Comparison of ENCODE assay signal across 13 cellular contexts in genomic region chr18:49464718-49465598, GRCh38. TPM values are rescaled to one million over a fixed set of nuclear protein-coding genes. Genes with fewer than 3 reads are reported as not detected.
A peak's percentile ranks its signal among the peaks of the same experiment; 100 is the strongest.
DNase-seq lines count a peak whose midpoint lies in the region; ATAC-seq, FAIRE-seq and TF ChIP-seq lines count a peak whose summit lies in the region.
"Had no signal": no experiment of that assay in that cellular context is flagged by ENCODE, and none has a peak within 500 bp of the region (broad histone marks: within the 10 kb centered on the region; RNA-seq: fewer than 3 reads in every experiment).

No MANE protein-coding gene starts in this region.

- H4K91ac ChIP-seq in neuronal stem cell (ENCODE audit: low read depth, low read length, poor library complexity) = no peak overlapping the region

- no peaks in the 10 kb centered on the region for H3K79me1 ChIP-seq in neuronal stem cell (ENCODE audit: low read depth, low read length)

- H3K4me2 ChIP-seq in GM12878 (ENCODE audit: control insufficient read depth, insufficient read depth) (no peak overlapping the region), neuronal stem cell (ENCODE audit: insufficient read depth, low read length, poor library complexity, severe bottlenecking) (no peak overlapping the region)
- H3K4me2 ChIP-seq: A549 had no signal

- no peak overlapping the region for H2AK5ac ChIP-seq in neuronal stem cell (ENCODE audit: low read depth, low read length)

- FAIRE-seq in GM12878 (lab: Jason Lieb, UNC) = no peak
- FAIRE-seq: A549 had no signal

- CTCF ChIA-PET in GM12878 (lab: Yijun Ruan, JAX) = interaction anchor here (0.5 to 1.8 kb wide), 9 partner anchors 9 to 750 kb away, joined by 3 to 5 read pairs (median 3); no protein-coding TSS in a partner anchor
- CTCF ChIA-PET in activated CD8-positive, alpha-beta T cell treated with anti-CD3 and anti-CD28 coated beads for 36 hours (lab: Charles Lee) = interaction anchor here (0.8 to 2.4 kb wide), 5 partner anchors 18 to 393 kb away, joined by 3 to 7 read pairs (median 3); partner anchors contain the start of gene C18orf32

- H2BK15ac ChIP-seq in neuronal stem cell (ENCODE audit: low read length) = no peak overlapping the region

- H3K36me3 Mint-ChIP-seq in activated CD8-positive, alpha-beta T cell treated with anti-CD3 and anti-CD28 coated beads for 36 hours (ENCODE audit: low read depth) = no peaks in the 10 kb centered on the region

- peak in 1 of 3 experiments; percentile 38; a peak in 2 of 6 replicates for TF ChIP-seq CTCF in GM12878 (IDR thresholded peaks at IDR 0.05 in 2 of 3, conservative IDR thresholded peaks at IDR 0.05 in 1 of 3; ENCODE audit: control insufficient read depth in 2 of 3, extremely low read depth in 1 of 3, insufficient read depth in 1 of 3, low read depth in 3 of 3, low read length in 3 of 3)
- TF ChIP-seq CTCF in activated CD8-positive, alpha-beta T cell treated with anti-CD3 and anti-CD28 coated beads for 36 hours (IDR thresholded peaks at IDR 0.05) = no peak

- POLR2A ChIA-PET in GM12878 (lab: Charles Lee) = interaction anchor here (1.7 kb wide), 1 partner anchor 21 kb away, joined by 8 read pairs; the partner anchor contains the start of gene C18orf32
- POLR2A ChIA-PET in activated CD8-positive, alpha-beta T cell treated with anti-CD3 and anti-CD28 coated beads for 36 hours (lab: Charles Lee) = interaction anchor here (0.7 to 3.2 kb wide), 2 partner anchors 22 to 65 kb away, joined by 3 to 13 read pairs; partner anchors contain the start of gene C18orf32

- H3K4me3 Mint-ChIP-seq in activated CD8-positive, alpha-beta T cell treated with anti-CD3 and anti-CD28 coated beads for 36 hours = no peak overlapping the region

- WGBS in GM12878 (ENCODE audit: insufficient coverage, insufficient replicate concordance, low lambda C conversion rate, missing lambda C conversion rate) = 50% methylated on average over 8 of the region's 8 CpGs
- WGBS in neuronal stem cell (ENCODE audit: extremely low coverage in 2 of 2, insufficient read length in 2 of 2, insufficient replicate concordance in 1 of 2), 2 donors = no CpG with 5 or more reads among the region's 8 CpGs

- SMC1A ChIA-PET in GM12878 (lab: Charles Lee; ENCODE audit: uncharacterized antibody, unreplicated experiment) = interaction anchor here (0.6 to 2.1 kb wide), 6 partner anchors 8 to 42 kb away, joined by 3 to 10 read pairs (median 3); partner anchors contain the start of gene C18orf32

- H2BK5ac ChIP-seq in neuronal stem cell (ENCODE audit: low read length) = no peak overlapping the region

- H2BK120ac ChIP-seq in neuronal stem cell (ENCODE audit: low read depth, low read length) = no peak overlapping the region

- no peaks in the 10 kb centered on the region for H3K27me3 Mint-ChIP-seq in activated CD8-positive, alpha-beta T cell treated with anti-CD3 and anti-CD28 coated beads for 36 hours

- no peaks in the 10 kb centered on the region for H3K9me3 Mint-ChIP-seq in activated CD8-positive, alpha-beta T cell treated with anti-CD3 and anti-CD28 coated beads for 36 hours

- H3K27me3 ChIP-seq in GM12878 (replicated peaks in 1 of 2; ENCODE audit: control insufficient read depth in 2 of 2, insufficient read depth in 2 of 2, low read length in 1 of 2) = no peaks in the 10 kb centered on the region
- H3K27me3 ChIP-seq in neuronal stem cell (ENCODE audit: control insufficient read depth in 3 of 3, insufficient read depth in 3 of 3, low read depth in 1 of 3, low read length in 3 of 3) = peaks cover 0 to 11% (median 0%) of the 10 kb centered on the region in 3 experiments
- H3K27me3 ChIP-seq: left lung, ovary had no signal

- H3K4me3 ChIP-seq in GM12878 (no peak overlapping the region), neuronal stem cell (ENCODE audit: low read length in 2 of 2) (no peak overlapping the region)
- H3K4me3 ChIP-seq: A549, left lung, ovary had no signal

- DNase-seq in NCI-H524 (lab: John Stamatoyannopoulos, UW) = peak; percentile 6 to 51
- no peak for DNase-seq in NCI-H524 treated with DMSO at 0.1 percent for 48 hours (lab: John Stamatoyannopoulos, UW)
- peak; percentile 56 for DNase-seq in MV-4-11 (lab: John Stamatoyannopoulos, UW)
- DNase-seq in GM12878 (ENCODE audit: low read depth, low spot score) = no peak
- DNase-seq in neuronal stem cell (ENCODE audit: low spot score) = peak; percentile 54
- no peak for DNase-seq in activated CD8-positive, alpha-beta T cell treated with anti-CD3 and anti-CD28 coated beads for 36 hours
- DNase-seq: activated CD4-positive, alpha-beta T cell treated with anti-CD3 and anti-CD28 coated beads for 48 hours; left lung; ovary had no signal

- intact Hi-C loops in GM12878 (cut with micrococcal nuclease; ENCODE audit: unreplicated experiment) = no loop called here
- intact Hi-C loops in activated CD8-positive, alpha-beta T cell treated with anti-CD3 and anti-CD28 coated beads for 36 hours (cut with micrococcal nuclease) = no loop called here

- RAD21 ChIA-PET in GM12878 (lab: Charles Lee; ENCODE audit: unreplicated experiment) = no interaction called here

- peaks cover 4% of the 10 kb centered on the region for H3K79me2 ChIP-seq in GM12878 (ENCODE audit: control insufficient read depth, insufficient read depth, low read length)

- H4K8ac ChIP-seq in neuronal stem cell (ENCODE audit: low read depth, low read length) = no peak overlapping the region

- no peaks in the 10 kb centered on the region for H3K9me3 ChIP-seq in GM12878 (replicated peaks; ENCODE audit: control insufficient read depth, insufficient read depth, low read length)
- H3K9me3 ChIP-seq in neuronal stem cell (replicated peaks in 1 of 2; ENCODE audit: control insufficient read depth in 2 of 2, insufficient read depth in 1 of 2, low read depth in 1 of 2, low read length in 2 of 2) = no peaks in the 10 kb centered on the region
- H3K9me3 ChIP-seq: A549, left lung, ovary had no signal

- no peak overlapping the region for H3K14ac ChIP-seq in neuronal stem cell (ENCODE audit: low read length)

- H3K4me1 ChIP-seq in GM12878 (ENCODE audit: control insufficient read depth, insufficient read depth, low read length) (peaks cover 3% of the 10 kb centered on the region; the same call in 1 of the 2 replicates), neuronal stem cell (ENCODE audit: control insufficient read depth in 2 of 2, insufficient read depth in 1 of 2, low read depth in 1 of 2, low read length in 2 of 2) (peaks cover 8 to 12% of the 10 kb centered on the region in 2 donors)

- H3K27ac ChIP-seq in GM12878 (ENCODE audit: control insufficient read depth, insufficient read depth) (no peak overlapping the region), neuronal stem cell (replicated peaks; ENCODE audit: low read length) (no peak overlapping the region)
- H3K27ac ChIP-seq: A549, epithelial cell of prostate, left lung, ovary had no signal

- no peak overlapping the region for H2AFZ ChIP-seq in GM12878 (ENCODE audit: control insufficient read depth, low read depth, low read length)
- no peak overlapping the region for H2AFZ ChIP-seq in neuronal stem cell (ENCODE audit: low read length)

- H3K36me3 ChIP-seq in GM12878 (ENCODE audit: control insufficient read depth in 2 of 2, insufficient read depth in 2 of 2, low read length in 1 of 2) (no peaks in the 10 kb centered on the region), neuronal stem cell (replicated peaks in 1 of 2; ENCODE audit: control insufficient read depth in 2 of 2, insufficient read depth in 2 of 2, low read length in 2 of 2) (no peaks in the 10 kb centered on the region)
- H3K36me3 ChIP-seq: left lung, ovary had no signal

- no peak for TF ChIP-seq EP300 in GM12878 (IDR thresholded peaks at IDR 0.05; ENCODE audit: borderline replicate concordance in 1 of 2, control insufficient read depth in 1 of 2, low read depth in 2 of 2, low read length in 2 of 2)

- no peak overlapping the region for H3K27ac Mint-ChIP-seq in activated CD8-positive, alpha-beta T cell treated with anti-CD3 and anti-CD28 coated beads for 36 hours

- no peak overlapping the region for H2BK12ac ChIP-seq in neuronal stem cell (ENCODE audit: low read length)

- H3K4me1 Mint-ChIP-seq in activated CD8-positive, alpha-beta T cell treated with anti-CD3 and anti-CD28 coated beads for 36 hours (ENCODE audit: low read depth) = peaks cover 8% of the 10 kb centered on the region

- no peak overlapping the region for H3K4ac ChIP-seq in neuronal stem cell (ENCODE audit: low read length)

- H3K9ac ChIP-seq in GM12878 (ENCODE audit: control insufficient read depth, insufficient read depth, low read length) (no peak overlapping the region), neuronal stem cell (ENCODE audit: low read depth, low read length, poor library complexity) (no peak overlapping the region)

- peak; percentile 28 for TF ChIP-seq RAD21 in GM12878 (IDR thresholded peaks at IDR 0.05; ENCODE audit: insufficient read depth, low read depth, low read length)

- H3K18ac ChIP-seq in neuronal stem cell (ENCODE audit: low read length) = no peak overlapping the region

- TF ChIP-seq POLR2A in GM12878 (IDR thresholded peaks at IDR 0.05; ENCODE audit: low read depth, low read length) = no peak

- in situ Hi-C loops in GM12878 (cut with MboI) = no loop called here

- H4K20me1 ChIP-seq in GM12878 (ENCODE audit: control insufficient read depth, insufficient read depth) = no peaks in the 10 kb centered on the region

- no peak for ATAC-seq in GM12878
- ATAC-seq in activated CD8-positive, alpha-beta T cell treated with anti-CD3 and anti-CD28 coated beads for 36 hours = no peak
- no peak for ATAC-seq in HG02852 (IDR thresholded peaks at IDR 0.05; ENCODE audit: unreplicated experiment)
- ATAC-seq in GM21447 (IDR thresholded peaks at IDR 0.05; ENCODE audit: unreplicated experiment) = no peak
- ATAC-seq: A549, left lung had no signal

- no peak overlapping the region for H3K23ac ChIP-seq in neuronal stem cell (ENCODE audit: low read depth, low read length, poor library complexity)

- BruUV-seq in GM12878 (replicated peaks; lab: Mats Ljungman, UMichigan) = no TSS peak

RNA-seq across cellular contexts. Expression of gene DYM, which starts 4.5 kb away (rescaled TPM):
- 145 and 168 TPM in 2 replicates for total RNA-seq in GM12878 (2013; cell fraction: nucleolus; rRNA removed)
- total RNA-seq in GM12878 (2014; rRNA removed) (67.4 and 72.6 TPM in 2 replicates), GM12878 (2014; rRNA removed; fragmentation: Illumina TruSeq; extraction: Trizol) (32.3 and 35.9 TPM in 2 replicates), GM12878 (2021) (58.7 and 61.9 TPM in 2 replicates)
- polyA plus RNA-seq in GM12878 (2011; ENCODE audit: low read depth) = 19.8 TPM
- polyA plus RNA-seq in GM12878 (2011; rRNA removed) (80.4 and 82.4 TPM in 2 replicates), GM12878 (2014; fragmentation: Illumina TruSeq; extraction: Trizol) (27.3 and 38.5 TPM in 2 replicates), GM12878 (2014; fragmentation: Nextera tagmentation; extraction: Ambion mirVana) (10 to 100 TPM in 1 of 2 experiments, 1 to 10 TPM in 1; 9.0 to 21.1 TPM), GM12878 (2014; rRNA removed) (46.6 and 49.3 TPM in 2 replicates), GM12878 (2016; fragmentation: Nextera tagmentation; extraction: Ambion mirVana) (10 to 100 TPM; 45.8 to 49.5 TPM)
- polyA plus RNA-seq in GM12878 (2011; cell fraction: cytosol; rRNA removed) = 36.6 and 40.7 TPM in 2 replicates
- 26.3 and 28.1 TPM in 2 replicates for polyA plus RNA-seq in GM12878 (2011; cell fraction: nucleus; rRNA removed)
- polyA plus RNA-seq in GM12878 (2012) = 27.1 and 40.3 TPM in 2 replicates
- polyA minus RNA-seq in GM12878 (2011; rRNA and poly(A)+ RNA removed) = 85.1 and 87.1 TPM in 2 replicates
- 34.5 and 40.8 TPM in 2 replicates for polyA minus RNA-seq in GM12878 (2011; cell fraction: cytosol; rRNA and poly(A)+ RNA removed)
- 144 and 255 TPM in 2 replicates for polyA minus RNA-seq in GM12878 (2011; cell fraction: nucleus; rRNA and poly(A)+ RNA removed)
- polyA plus RNA-seq in neuronal stem cell (2013, experiment 1 of 2) = 46.2 TPM
- polyA plus RNA-seq in neuronal stem cell (2013, experiment 2 of 2) = 49.2 TPM
- 10 to 100 TPM; 63.7 to 69.3 TPM for total RNA-seq in activated CD8-positive, alpha-beta T cell treated with anti-CD3 and anti-CD28 coated beads for 36 hours

RNA-seq across cellular contexts. Expression of gene C18orf32, which starts 22.1 kb away (rescaled TPM):
- total RNA-seq in GM12878 (2013; cell fraction: nucleolus; rRNA removed) = 9.8 and 11.3 TPM in 2 replicates
- 11.5 and 14.9 TPM in 2 replicates for total RNA-seq in GM12878 (2014; rRNA removed)
- 11.9 and 13.7 TPM in 2 replicates for total RNA-seq in GM12878 (2014; rRNA removed; fragmentation: Illumina TruSeq; extraction: Trizol)
- 26.6 and 30.1 TPM in 2 replicates for total RNA-seq in GM12878 (2021)
- polyA plus RNA-seq in GM12878 (2011; ENCODE audit: low read depth) = 8.9 TPM
- 21.3 and 48.8 TPM in 2 replicates for polyA plus RNA-seq in GM12878 (2011; rRNA removed)
- polyA plus RNA-seq in GM12878 (2011; cell fraction: cytosol; rRNA removed) = 11.7 and 14.2 TPM in 2 replicates
- 9.6 and 11.6 TPM in 2 replicates for polyA plus RNA-seq in GM12878 (2011; cell fraction: nucleus; rRNA removed)
- 24.0 and 32.5 TPM in 2 replicates for polyA plus RNA-seq in GM12878 (2012)
- polyA plus RNA-seq in GM12878 (2014; fragmentation: Illumina TruSeq; extraction: Trizol) = 19.8 and 25.8 TPM in 2 replicates
- 10 to 100 TPM; 35.7 to 44.0 TPM for polyA plus RNA-seq in GM12878 (2014; fragmentation: Nextera tagmentation; extraction: Ambion mirVana)
- 31.6 and 42.0 TPM in 2 replicates for polyA plus RNA-seq in GM12878 (2014; rRNA removed)
- polyA plus RNA-seq in GM12878 (2016; fragmentation: Nextera tagmentation; extraction: Ambion mirVana) = 10 to 100 TPM; 55.7 to 67.0 TPM
- polyA minus RNA-seq in GM12878 (2011; rRNA and poly(A)+ RNA removed) = 2.2 and 3.2 TPM in 2 replicates
- 3.3 and 4.0 TPM in 2 replicates for polyA minus RNA-seq in GM12878 (2011; cell fraction: cytosol; rRNA and poly(A)+ RNA removed)
- 3.4 and 4.9 TPM in 2 replicates for polyA minus RNA-seq in GM12878 (2011; cell fraction: nucleus; rRNA and poly(A)+ RNA removed)
- 77.9 TPM for polyA plus RNA-seq in neuronal stem cell (2013, experiment 1 of 2)
- 78.9 TPM for polyA plus RNA-seq in neuronal stem cell (2013, experiment 2 of 2)
- total RNA-seq in activated CD8-positive, alpha-beta T cell treated with anti-CD3 and anti-CD28 coated beads for 36 hours = 10 to 100 TPM; 21.7 to 22.4 TPM

RNA-seq across cellular contexts. Expression of gene RPL17, which starts 27.3 kb away (rescaled TPM):
- 669 and 679 TPM in 2 replicates for total RNA-seq in GM12878 (2013; cell fraction: nucleolus; rRNA removed)
- total RNA-seq in GM12878 (2014; rRNA removed) = 3,129 and 3,391 TPM in 2 replicates
- 3,939 and 4,064 TPM in 2 replicates for total RNA-seq in GM12878 (2014; rRNA removed; fragmentation: Illumina TruSeq; extraction: Trizol)
- total RNA-seq in GM12878 (2021) = 2,307 and 2,345 TPM in 2 replicates
- 3,607 TPM for polyA plus RNA-seq in GM12878 (2011; ENCODE audit: low read depth)
- 4,363 and 5,610 TPM in 2 replicates for polyA plus RNA-seq in GM12878 (2011; rRNA removed)
- 3,902 and 3,904 TPM in 2 replicates for polyA plus RNA-seq in GM12878 (2011; cell fraction: cytosol; rRNA removed)
- 1,396 and 1,746 TPM in 2 replicates for polyA plus RNA-seq in GM12878 (2011; cell fraction: nucleus; rRNA removed)
- polyA plus RNA-seq in GM12878 (2012) = 4,706 and 5,163 TPM in 2 replicates
- polyA plus RNA-seq in GM12878 (2014; fragmentation: Illumina TruSeq; extraction: Trizol) = 3,300 and 3,786 TPM in 2 replicates
- 1,000 to 10,000 TPM; 3,193 to 4,110 TPM for polyA plus RNA-seq in GM12878 (2014; fragmentation: Nextera tagmentation; extraction: Ambion mirVana)
- polyA plus RNA-seq in GM12878 (2014; rRNA removed) = 3,404 and 3,644 TPM in 2 replicates
- 1,000 to 10,000 TPM; 1,396 to 1,427 TPM for polyA plus RNA-seq in GM12878 (2016; fragmentation: Nextera tagmentation; extraction: Ambion mirVana)
- polyA minus RNA-seq in GM12878 (2011; rRNA and poly(A)+ RNA removed) = 1,774 and 2,431 TPM in 2 replicates
- polyA minus RNA-seq in GM12878 (2011; cell fraction: cytosol; rRNA and poly(A)+ RNA removed) = 509 and 557 TPM in 2 replicates
- polyA minus RNA-seq in GM12878 (2011; cell fraction: nucleus; rRNA and poly(A)+ RNA removed) = 369 and 448 TPM in 2 replicates
- 5,551 TPM for polyA plus RNA-seq in neuronal stem cell (2013, experiment 1 of 2)
- 5,737 TPM for polyA plus RNA-seq in neuronal stem cell (2013, experiment 2 of 2)
- total RNA-seq in activated CD8-positive, alpha-beta T cell treated with anti-CD3 and anti-CD28 coated beads for 36 hours = 1,000 to 10,000 TPM; 2,442 to 2,539 TPM

Comparison
In these comparisons a context has a peak if more than half of its experiments do, and no peak if none do; other contexts are left out.
1. DNase-seq: peak in NCI-H524 (2 of 2), MV-4-11 (single experiment) and neuronal stem cell (single experiment); none in NCI-H524 treated with DMSO at 0.1 percent for 48 hours (single experiment), GM12878 (single experiment) and activated CD8-positive, alpha-beta T cell treated with anti-CD3 and anti-CD28 coated beads for 36 hours (single experiment).